28 cellular contexts compared by ENCODE assay signal in the genomic region with DNA sequence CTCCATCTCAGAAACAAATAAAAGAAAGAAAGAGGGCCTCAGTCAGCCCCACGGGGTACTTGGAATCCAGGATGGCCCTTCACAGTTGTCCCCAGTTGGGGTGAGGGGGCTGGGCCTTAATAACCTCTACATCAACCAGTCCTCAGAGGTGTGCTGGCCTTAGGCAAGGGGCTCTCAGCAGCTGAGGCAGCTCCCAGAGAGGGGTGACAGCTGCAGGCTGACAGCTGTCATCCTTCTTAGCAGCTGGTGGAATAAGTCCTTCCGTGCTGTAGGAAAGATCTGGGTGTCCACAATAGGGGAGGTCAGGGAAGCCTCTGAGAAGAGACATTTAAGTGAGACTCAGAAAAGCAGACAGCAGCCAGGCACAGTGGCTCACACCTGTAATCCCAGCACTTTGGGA. TPM values are rescaled to one million over a fixed set of nuclear protein-coding genes. Genes with fewer than 3 reads are reported as not detected.
"Had no signal": no experiment of that assay in that cellular context is flagged by ENCODE, and none has a peak within 500 bp of the region (broad histone marks: within the 10 kb centered on the region; RNA-seq: fewer than 3 reads in every experiment).

No MANE protein-coding gene starts in this region.

- H3K4me3 ChIP-seq: breast epithelium, lower lobe of right lung, mucosa of descending colon, ovary, psoas muscle, skin epidermis, suprapubic skin, transverse colon, uterus had no signal

- H3K27me3 ChIP-seq: breast epithelium, foreskin keratinocyte, ovary, suprapubic skin, transverse colon, uterus had no signal

- H3K4me1 Mint-ChIP-seq: activated CD4-positive, alpha-beta memory T cell treated with anti-CD3 and anti-CD28 coated beads, Interleukin-2, amount 10 ng/mL, durations not matched to agents 7 days and 5 days; activated CD4-positive, alpha-beta T cell treated with anti-CD3 and anti-CD28 coated beads, Interleukin-2, amount 10 ng/mL, durations not matched to agents 24 days and 14 days; activated naive CD8-positive, alpha-beta T cell treated with anti-CD3 and anti-CD28 coated beads, Interleukin-2, amount 10 ng/mL, durations not matched to agents 7 days and 5 days; central memory CD8-positive, alpha-beta T cell; immature natural killer cell; naive thymus-derived CD4-positive, alpha-beta T cell had no signal

- H3K4me3 Mint-ChIP-seq: activated CD4-positive, alpha-beta memory T cell treated with anti-CD3 and anti-CD28 coated beads, Interleukin-2, amount 10 ng/mL, durations not matched to agents 7 days and 5 days; activated CD4-positive, alpha-beta T cell treated with anti-CD3 and anti-CD28 coated beads, Interleukin-2, amount 10 ng/mL, durations not matched to agents 24 days and 14 days; activated naive CD4-positive, alpha-beta T cell treated with anti-CD3 and anti-CD28 coated beads for 36 hours; activated naive CD8-positive, alpha-beta T cell treated with anti-CD3 and anti-CD28 coated beads, Interleukin-2, amount 10 ng/mL, durations not matched to agents 7 days and 5 days; activated T-cell treated with anti-CD3 and anti-CD28 coated beads, Interleukin-2, amount 50 U/mL, for 72 hours; central memory CD8-positive, alpha-beta T cell; immature natural killer cell; naive thymus-derived CD4-positive, alpha-beta T cell; stimulated activated naive CD8-positive, alpha-beta T cell treated with anti-CD3 and anti-CD28 coated beads, Interleukin-15, Interleukin-2, amounts not matched to agents 100 ng/mL and 50 ng/mL, for 24 hours had no signal

- ATAC-seq: activated CD4-positive, CD25-positive, alpha-beta regulatory T cell treated with anti-CD3 and anti-CD28 coated beads, Interleukin-2, amount 50 U/mL, for 24 hours; activated T-cell treated with anti-CD3 and anti-CD28 coated beads, Interleukin-2, amount 50 U/mL, for 72 hours; foreskin keratinocyte; left lobe of liver; lower lobe of right lung; mucosa of descending colon; naive thymus-derived CD4-positive, alpha-beta T cell; psoas muscle; right cardiac atrium had no signal

- DNase-seq: activated CD4-positive, alpha-beta memory T cell treated with anti-CD3 and anti-CD28 coated beads, Interleukin-2, amount 10 ng/mL, durations not matched to agents 7 days and 5 days; activated CD4-positive, alpha-beta T cell treated with anti-CD3 and anti-CD28 coated beads, Interleukin-2, amount 10 ng/mL, durations not matched to agents 24 days and 14 days; activated effector memory CD4-positive, alpha-beta T cell treated with Interleukin-2 at 50 U/mL for 16 hours; activated naive CD4-positive, alpha-beta T cell treated with anti-CD3 and anti-CD28 coated beads for 36 hours; activated naive CD8-positive, alpha-beta T cell treated with anti-CD3 and anti-CD28 coated beads, Interleukin-2, amount 10 ng/mL, durations not matched to agents 7 days and 5 days; activated T-cell treated with anti-CD3 and anti-CD28 coated beads, Interleukin-2, amount 50 U/mL, for 72 hours; amniotic stem cell; effector memory CD4-positive, alpha-beta T cell; foreskin keratinocyte; immature natural killer cell; lower lobe of right lung; mesendoderm; mucosa of descending colon; naive thymus-derived CD4-positive, alpha-beta T cell; ovary; psoas muscle; stimulated activated CD4-positive, alpha-beta T cell treated with anti-CD3 and anti-CD28 coated beads, Interleukin-1b, Interleukin-23, amount 100 ng/mL, for 48 hours; transverse colon; uterus had no signal

- H3K9me3 Mint-ChIP-seq: activated CD4-positive, alpha-beta memory T cell treated with anti-CD3 and anti-CD28 coated beads, Interleukin-2, amount 10 ng/mL, durations not matched to agents 7 days and 5 days; activated CD4-positive, alpha-beta T cell treated with anti-CD3 and anti-CD28 coated beads, Interleukin-2, amount 10 ng/mL, durations not matched to agents 24 days and 14 days; activated naive CD4-positive, alpha-beta T cell treated with anti-CD3 and anti-CD28 coated beads for 36 hours; activated naive CD8-positive, alpha-beta T cell treated with anti-CD3 and anti-CD28 coated beads, Interleukin-2, amount 10 ng/mL, durations not matched to agents 7 days and 5 days; activated T-cell treated with anti-CD3 and anti-CD28 coated beads, Interleukin-2, amount 50 U/mL, for 72 hours; central memory CD8-positive, alpha-beta T cell; immature natural killer cell; naive thymus-derived CD4-positive, alpha-beta T cell; stimulated activated naive CD8-positive, alpha-beta T cell treated with anti-CD3 and anti-CD28 coated beads, Interleukin-15, Interleukin-2, amounts not matched to agents 100 ng/mL and 50 ng/mL, for 24 hours had no signal

- H3K4me1 ChIP-seq: breast epithelium, foreskin keratinocyte, lower lobe of right lung, psoas muscle had no signal

- H3K27me3 Mint-ChIP-seq: activated CD4-positive, alpha-beta memory T cell treated with anti-CD3 and anti-CD28 coated beads, Interleukin-2, amount 10 ng/mL, durations not matched to agents 7 days and 5 days; activated CD4-positive, alpha-beta T cell treated with anti-CD3 and anti-CD28 coated beads, Interleukin-2, amount 10 ng/mL, durations not matched to agents 24 days and 14 days; activated naive CD8-positive, alpha-beta T cell treated with anti-CD3 and anti-CD28 coated beads, Interleukin-2, amount 10 ng/mL, durations not matched to agents 7 days and 5 days; stimulated activated naive CD8-positive, alpha-beta T cell treated with anti-CD3 and anti-CD28 coated beads, Interleukin-15, Interleukin-2, amounts not matched to agents 100 ng/mL and 50 ng/mL, for 24 hours had no signal

- H3K9me3 ChIP-seq: breast epithelium, lower lobe of right lung, mucosa of descending colon, ovary, psoas muscle, suprapubic skin, transverse colon, uterus had no signal

- H3K36me3 Mint-ChIP-seq: activated naive CD8-positive, alpha-beta T cell treated with anti-CD3 and anti-CD28 coated beads, Interleukin-2, amount 10 ng/mL, durations not matched to agents 7 days and 5 days; immature natural killer cell; naive thymus-derived CD4-positive, alpha-beta T cell had no signal

- H3K36me3 ChIP-seq: ovary, transverse colon, uterus had no signal

- H3K27ac ChIP-seq: breast epithelium, foreskin keratinocyte, lower lobe of right lung, ovary, psoas muscle, skin epidermis, suprapubic skin, transverse colon, uterus had no signal

- H3K27ac Mint-ChIP-seq: activated CD4-positive, alpha-beta memory T cell treated with anti-CD3 and anti-CD28 coated beads, Interleukin-2, amount 10 ng/mL, durations not matched to agents 7 days and 5 days; activated CD4-positive, alpha-beta T cell treated with anti-CD3 and anti-CD28 coated beads, Interleukin-2, amount 10 ng/mL, durations not matched to agents 24 days and 14 days; activated naive CD4-positive, alpha-beta T cell treated with anti-CD3 and anti-CD28 coated beads for 36 hours; activated naive CD8-positive, alpha-beta T cell treated with anti-CD3 and anti-CD28 coated beads, Interleukin-2, amount 10 ng/mL, durations not matched to agents 7 days and 5 days; activated T-cell treated with anti-CD3 and anti-CD28 coated beads, Interleukin-2, amount 50 U/mL, for 72 hours; immature natural killer cell; naive thymus-derived CD4-positive, alpha-beta T cell; stimulated activated naive CD8-positive, alpha-beta T cell treated with anti-CD3 and anti-CD28 coated beads, Interleukin-15, Interleukin-2, amounts not matched to agents 100 ng/mL and 50 ng/mL, for 24 hours had no signal

RNA-seq across cellular contexts. Expression of gene BCAM, which starts 7.4 kb away (rescaled TPM):
- total RNA-seq: activated CD4-positive, alpha-beta memory T cell treated with anti-CD3 and anti-CD28 coated beads, Interleukin-2, amount 10 ng/mL, durations not matched to agents 7 days and 5 days; activated CD4-positive, alpha-beta T cell treated with anti-CD3 and anti-CD28 coated beads, Interleukin-2, amount 10 ng/mL, durations not matched to agents 24 days and 14 days; activated naive CD4-positive, alpha-beta T cell treated with anti-CD3 and anti-CD28 coated beads for 36 hours; activated naive CD8-positive, alpha-beta T cell treated with anti-CD3 and anti-CD28 coated beads, Interleukin-2, amount 10 ng/mL, durations not matched to agents 7 days and 5 days had no signal
- polyA plus RNA-seq: immature natural killer cell; naive thymus-derived CD4-positive, alpha-beta T cell had no signal

RNA-seq across cellular contexts. Expression of gene CBLC, which starts 38.6 kb away (rescaled TPM):
- total RNA-seq: activated CD4-positive, alpha-beta memory T cell treated with anti-CD3 and anti-CD28 coated beads, Interleukin-2, amount 10 ng/mL, durations not matched to agents 7 days and 5 days; activated CD4-positive, alpha-beta T cell treated with anti-CD3 and anti-CD28 coated beads, Interleukin-2, amount 10 ng/mL, durations not matched to agents 24 days and 14 days; activated naive CD4-positive, alpha-beta T cell treated with anti-CD3 and anti-CD28 coated beads for 36 hours; activated naive CD8-positive, alpha-beta T cell treated with anti-CD3 and anti-CD28 coated beads, Interleukin-2, amount 10 ng/mL, durations not matched to agents 7 days and 5 days; activated T-cell treated with anti-CD3 and anti-CD28 coated beads, Interleukin-2, amount 50 U/mL, for 72 hours; glomerular endothelial cell; naive thymus-derived CD4-positive, alpha-beta T cell; right cardiac atrium had no signal
- polyA plus RNA-seq: immature natural killer cell; naive thymus-derived CD4-positive, alpha-beta T cell; right cardiac atrium had no signal
